ENCODE assay signal across 6 cellular contexts in genomic region chr2:74527741-74528140, GRCh38. TPM values are rescaled to one million over a fixed set of nuclear protein-coding genes. Genes with fewer than 3 reads are reported as not detected.
DNase-seq lines count a peak whose midpoint lies in the region; ATAC-seq, FAIRE-seq and TF ChIP-seq lines count a peak whose summit lies in the region.
"Had no signal": no experiment of that assay in that cellular context is flagged by ENCODE, and none has a peak within 500 bp of the region (broad histone marks: within the 10 kb centered on the region; RNA-seq: fewer than 3 reads in every experiment).

No MANE protein-coding gene starts in this region.

- H3K4me3 ChIP-seq in HepG2 (replicated peaks in 1 of 3; ENCODE audit: insufficient read depth in 1 of 3, low read depth in 2 of 3, low read length in 3 of 3) (peak overlapping the region; percentile 84 to 100 (median 100); a peak in 2 of 6 replicates), right lobe of liver (no peak overlapping the region)

- TF ChIP-seq EP300 in HepG2 (IDR thresholded peaks at IDR 0.05; ENCODE audit: low read depth in 2 of 2, low read length in 2 of 2) (no peak), HepG2 (CRISPR knock-in tag; IDR thresholded peaks at IDR 0.05; ENCODE audit: borderline replicate concordance) (no peak)

- in situ Hi-C loops in HepG2 (cut with HindIII; ENCODE audit: extremely low pct_ligation_motif_present, low pct_unique_long_range_greater_than_20kb), result no loop called here

- 93% methylated on average over 9 of the region's 9 CpGs for WGBS in HepG2 (ENCODE audit: low lambda C conversion rate)
- 94% methylated on average over 6 of the region's 9 CpGs for WGBS in right lobe of liver (ENCODE audit: insufficient coverage, low coverage, low lambda C conversion rate, missing lambda C conversion rate)

- no peak for ATAC-seq in HepG2
- no peak for ATAC-seq in right lobe of liver
- ATAC-seq in stimulated activated naive CD8-positive, alpha-beta T cell treated with anti-CD3 and anti-CD28 coated beads, Interleukin-15, amount 100 ng/mL, for 72 hours, result no peak

- no peaks in the 10 kb centered on the region for H4K20me1 ChIP-seq in HepG2 (ENCODE audit: insufficient read depth, low read length)

- peaks cover 23 to 37% of the 10 kb centered on the region in 2 experiments for H3K36me3 ChIP-seq in HepG2 (replicated peaks in 1 of 2; ENCODE audit: control insufficient read depth in 1 of 2, insufficient read depth in 2 of 2, low read length in 2 of 2)
- H3K36me3 ChIP-seq in right lobe of liver, result peaks cover 0 to 22% (median 9%) of the 10 kb centered on the region in 4 donors

- H3K4me1 ChIP-seq in HepG2 (ENCODE audit: insufficient read depth, low read length) (peaks cover 69% of the 10 kb centered on the region), right lobe of liver (peaks cover 0 to 19% (median 6%) of the 10 kb centered on the region in 4 donors)

- peak overlapping the region; percentile 84 to 99 for H3K4me3 Mint-ChIP-seq in stimulated activated naive CD8-positive, alpha-beta T cell treated with anti-CD3 and anti-CD28 coated beads, Interleukin-15, amount 100 ng/mL, for 72 hours
- no peak overlapping the region for H3K4me3 Mint-ChIP-seq in CD14-positive monocyte

- peaks cover 0 to 7% of the 10 kb centered on the region in 2 donors for H3K9me3 Mint-ChIP-seq in stimulated activated naive CD8-positive, alpha-beta T cell treated with anti-CD3 and anti-CD28 coated beads, Interleukin-15, amount 100 ng/mL, for 72 hours
- H3K9me3 Mint-ChIP-seq in CD14-positive monocyte, result peaks cover 0 to 8% (median 0%) of the 10 kb centered on the region in 7 donors

- H3K9ac ChIP-seq in HepG2 (ENCODE audit: insufficient read depth, low read depth, low read length), result peak overlapping the region; percentile 99; the same call in 1 of the 2 replicates

- peaks cover 50% of the 10 kb centered on the region for H3K79me2 ChIP-seq in HepG2 (ENCODE audit: insufficient read depth, low read length)

- H3K27ac Mint-ChIP-seq in stimulated activated naive CD8-positive, alpha-beta T cell treated with anti-CD3 and anti-CD28 coated beads, Interleukin-15, amount 100 ng/mL, for 72 hours, result no peak overlapping the region
- H3K27ac Mint-ChIP-seq in CD14-positive monocyte, result peak overlapping the region in 3 of 7 donors; percentile 22 to 64 (median 30)

- CTCF ChIA-PET in HepG2 (lab: Yijun Ruan, JAX; ENCODE audit: low intra/inter-chr PET ratio, low total read pairs), result no interaction called here

- peaks cover 53% of the 10 kb centered on the region for H3K4me1 Mint-ChIP-seq in stimulated activated naive CD8-positive, alpha-beta T cell treated with anti-CD3 and anti-CD28 coated beads, Interleukin-15, amount 100 ng/mL, for 72 hours
- H3K4me1 Mint-ChIP-seq in CD14-positive monocyte, result peaks cover 42% of the 10 kb centered on the region

- POLR2A ChIA-PET in HepG2 (lab: Yijun Ruan, JAX), result interaction anchor here (2.5 to 5.9 kb wide), 4 partner anchors 23 to 88 kb away, joined by 9 to 135 read pairs (median 84); partner anchors contain the start of genes CCDC142, LBX2, PCGF1 and TTC31

- H3K4me2 ChIP-seq in HepG2 (ENCODE audit: low read depth, low read length), result peak overlapping the region; percentile 94

- no peak for TF ChIP-seq CTCF in HepG2 (CRISPR knock-in tag; IDR thresholded peaks at IDR 0.05)
- TF ChIP-seq CTCF in right lobe of liver (IDR thresholded peaks at IDR 0.05), result no peak
- TF ChIP-seq CTCF in CD14-positive monocyte (IDR thresholded peaks at IDR 0.05), result no peak

- no peak for TF ChIP-seq RAD21 in HepG2 (CRISPR knock-in tag; IDR thresholded peaks at IDR 0.05)

- no peak for DNase-seq in HepG2 (ENCODE audit: low spot score)
- DNase-seq in right lobe of liver, result no peak
- no peak for DNase-seq in stimulated activated naive CD8-positive, alpha-beta T cell treated with anti-CD3 and anti-CD28 coated beads, Interleukin-15, amount 100 ng/mL, for 72 hours
- DNase-seq in CD14-positive monocyte (ENCODE audit: low spot score), result no peak
- DNase-seq: C1 segment of cervical spinal cord had no signal

- H3K27me3 ChIP-seq in HepG2 (ENCODE audit: control insufficient read depth in 1 of 2, insufficient read depth in 2 of 2, low read length in 2 of 2), result no peaks in the 10 kb centered on the region; a peak in 1 of 5 replicates
- H3K27me3 ChIP-seq in right lobe of liver, result no peaks in the 10 kb centered on the region

- H3K27me3 Mint-ChIP-seq in stimulated activated naive CD8-positive, alpha-beta T cell treated with anti-CD3 and anti-CD28 coated beads, Interleukin-15, amount 100 ng/mL, for 72 hours, result no peaks in the 10 kb centered on the region
- peaks cover 2 to 8% (median 7%) of the 10 kb centered on the region in 3 donors for H3K27me3 Mint-ChIP-seq in CD14-positive monocyte (ENCODE audit: low read depth in 3 of 3)

- TSS peak; percentile 49 for BruUV-seq in HepG2 (replicated peaks; lab: Mats Ljungman, UMichigan)

- H3K36me3 Mint-ChIP-seq in CD14-positive monocyte, result peaks cover 28 to 41% of the 10 kb centered on the region in 2 donors

- TF ChIP-seq POLR2A in HepG2 (IDR thresholded peaks at IDR 0.05; ENCODE audit: insufficient read depth in 1 of 2, low read depth in 2 of 2, low read length in 2 of 2), result no peak
- TF ChIP-seq POLR2A in right lobe of liver (IDR thresholded peaks at IDR 0.05), result no peak

- no peak for FAIRE-seq in HepG2 (lab: Jason Lieb, UNC)

- no peak overlapping the region for H2AFZ ChIP-seq in HepG2 (ENCODE audit: low read length)

- H3K27ac ChIP-seq in HepG2 (ENCODE audit: extremely low read length, insufficient read depth, low read length) (peak overlapping the region; percentile 95), right lobe of liver (no peak overlapping the region)

- H3K9me3 ChIP-seq in HepG2 (ENCODE audit: low read length) (no peaks in the 10 kb centered on the region), right lobe of liver (no peaks in the 10 kb centered on the region)

- intact Hi-C loops in HepG2 (cut with micrococcal nuclease; ENCODE audit: unreplicated experiment), result loop anchor here (2.0 kb wide), 1 partner anchor 69 kb away; the partner anchor contains the start of gene WBP1
- intact Hi-C loops in right lobe of liver (cut with DNase I), result loop anchor here in 1 of 2 donors (5.0 kb wide), 1 partner anchor 40 kb away; no protein-coding TSS in a partner anchor
- intact Hi-C loops in CD14-positive monocyte (cut with micrococcal nuclease), result loop anchor here (2.0 to 5.0 kb wide), 3 partner anchors 45 to 70 kb away; partner anchors contain the start of genes CCDC142 (in 2 of the 2), INO80B (in 2 of the 2), TTC31 (in 2 of the 2) and WBP1 (in 2 of the 2)

RNA-seq across cellular contexts. Expression of gene DQX1, which starts 1.7 kb away (rescaled TPM):
- 23.9 and 27.6 TPM in 2 replicates for total RNA-seq in HepG2 (2016; rRNA removed; fragmentation: Illumina TruSeq; extraction: Trizol)
- 2.6 and 3.3 TPM in 2 replicates for total RNA-seq in HepG2 (2016; cell fraction: cytosol; rRNA removed; fragmentation: Illumina TruSeq; extraction: Trizol; ENCODE audit: low read depth)
- total RNA-seq in HepG2 (2016; cell fraction: insoluble cytoplasmic fraction; rRNA removed; fragmentation: Illumina TruSeq; extraction: Trizol), result 22.2 and 26.8 TPM in 2 replicates
- 5.5 and 6.0 TPM in 2 replicates for total RNA-seq in HepG2 (2016; cell fraction: membrane; rRNA removed; fragmentation: Illumina TruSeq; extraction: Trizol)
- 33.6 and 38.9 TPM in 2 replicates for total RNA-seq in HepG2 (2016; cell fraction: nucleus; rRNA removed; fragmentation: Illumina TruSeq; extraction: Trizol)
- polyA plus RNA-seq in HepG2 (2011; rRNA removed), result 72.9 and 89.8 TPM in 2 replicates
- 26.2 and 34.1 TPM in 2 replicates for polyA plus RNA-seq in HepG2 (2011; cell fraction: cytosol; rRNA removed)
- polyA plus RNA-seq in HepG2 (2011; cell fraction: nucleus; rRNA removed), result 328 and 444 TPM in 2 replicates
- 18.7 and 45.3 TPM in 2 replicates for polyA plus RNA-seq in HepG2 (2012)
- polyA plus RNA-seq in HepG2 (2016; cell fraction: cytosol; fragmentation: Illumina TruSeq; extraction: Trizol; ENCODE audit: low read depth), result 1.8 and 2.4 TPM in 2 replicates
- 24.5 and 26.6 TPM in 2 replicates for polyA plus RNA-seq in HepG2 (2016; cell fraction: insoluble cytoplasmic fraction; fragmentation: Illumina TruSeq; extraction: Trizol; ENCODE audit: low read depth)
- 3.1 and 3.3 TPM in 2 replicates for polyA plus RNA-seq in HepG2 (2016; cell fraction: membrane; fragmentation: Illumina TruSeq; extraction: Trizol; ENCODE audit: low read depth)
- 74.4 and 79.7 TPM in 2 replicates for polyA plus RNA-seq in HepG2 (2016; cell fraction: nucleus; fragmentation: Illumina TruSeq; extraction: Trizol; ENCODE audit: insufficient read depth, low read depth)
- 0.37 and 58.7 TPM in 2 replicates for polyA minus RNA-seq in HepG2 (2011; rRNA and poly(A)+ RNA removed; ENCODE audit: low replicate concordance)
- 15.7 and 18.8 TPM in 2 replicates for polyA minus RNA-seq in HepG2 (2011; cell fraction: cytosol; rRNA and poly(A)+ RNA removed)
- polyA minus RNA-seq in HepG2 (2011; cell fraction: nucleus; rRNA and poly(A)+ RNA removed), result 68.4 and 72.2 TPM in 2 replicates
- not detected for total RNA-seq in right lobe of liver
- not detected for polyA plus RNA-seq in CD14-positive monocyte
- total RNA-seq: posterior vena cava had no signal

RNA-seq across cellular contexts. Expression of gene AUP1, which starts 1.8 kb away (rescaled TPM):
- total RNA-seq in HepG2 (2016; rRNA removed; fragmentation: Illumina TruSeq; extraction: Trizol) (67.0 and 174 TPM in 2 replicates), right lobe of liver (100 to 1,000 TPM in 1 of 6 experiments, 10 to 100 TPM in 5; 64.6 to 109 (median 80.4) TPM)
- total RNA-seq in HepG2 (2016; cell fraction: cytosol; rRNA removed; fragmentation: Illumina TruSeq; extraction: Trizol; ENCODE audit: low read depth), result 95.5 and 114 TPM in 2 replicates
- total RNA-seq in HepG2 (2016; cell fraction: insoluble cytoplasmic fraction; rRNA removed; fragmentation: Illumina TruSeq; extraction: Trizol), result 65.6 and 181 TPM in 2 replicates
- 120 and 144 TPM in 2 replicates for total RNA-seq in HepG2 (2016; cell fraction: membrane; rRNA removed; fragmentation: Illumina TruSeq; extraction: Trizol)
- 197 and 227 TPM in 2 replicates for total RNA-seq in HepG2 (2016; cell fraction: nucleus; rRNA removed; fragmentation: Illumina TruSeq; extraction: Trizol)
- polyA plus RNA-seq in HepG2 (2011; rRNA removed) (267 and 291 TPM in 2 replicates), CD14-positive monocyte (100 to 1,000 TPM; 130 to 149 TPM)
- polyA plus RNA-seq in HepG2 (2011; cell fraction: cytosol; rRNA removed), result 214 and 249 TPM in 2 replicates
- polyA plus RNA-seq in HepG2 (2011; cell fraction: nucleus; rRNA removed), result 1,050 and 1,263 TPM in 2 replicates
- 138 and 140 TPM in 2 replicates for polyA plus RNA-seq in HepG2 (2012)
- polyA plus RNA-seq in HepG2 (2016; cell fraction: cytosol; fragmentation: Illumina TruSeq; extraction: Trizol; ENCODE audit: low read depth), result 118 and 134 TPM in 2 replicates
- polyA plus RNA-seq in HepG2 (2016; cell fraction: insoluble cytoplasmic fraction; fragmentation: Illumina TruSeq; extraction: Trizol; ENCODE audit: low read depth), result 70.3 and 84.7 TPM in 2 replicates
- polyA plus RNA-seq in HepG2 (2016; cell fraction: membrane; fragmentation: Illumina TruSeq; extraction: Trizol; ENCODE audit: low read depth), result 127 and 139 TPM in 2 replicates
- 543 and 555 TPM in 2 replicates for polyA plus RNA-seq in HepG2 (2016; cell fraction: nucleus; fragmentation: Illumina TruSeq; extraction: Trizol; ENCODE audit: insufficient read depth, low read depth)
- polyA minus RNA-seq in HepG2 (2011; rRNA and poly(A)+ RNA removed; ENCODE audit: low replicate concordance), result 211 and 273 TPM in 2 replicates
- 79.8 and 82.9 TPM in 2 replicates for polyA minus RNA-seq in HepG2 (2011; cell fraction: cytosol; rRNA and poly(A)+ RNA removed)
- 199 and 204 TPM in 2 replicates for polyA minus RNA-seq in HepG2 (2011; cell fraction: nucleus; rRNA and poly(A)+ RNA removed)

RNA-seq across cellular contexts. Expression of gene HTRA2, which starts 2.0 kb away (rescaled TPM):
- total RNA-seq in HepG2 (2016; rRNA removed; fragmentation: Illumina TruSeq; extraction: Trizol) (37.0 and 47.7 TPM in 2 replicates), right lobe of liver (10 to 100 TPM; 12.3 to 20.3 (median 15.2) TPM)
- total RNA-seq in HepG2 (2016; cell fraction: cytosol; rRNA removed; fragmentation: Illumina TruSeq; extraction: Trizol; ENCODE audit: low read depth), result 13.0 and 16.0 TPM in 2 replicates
- 32.1 and 51.7 TPM in 2 replicates for total RNA-seq in HepG2 (2016; cell fraction: insoluble cytoplasmic fraction; rRNA removed; fragmentation: Illumina TruSeq; extraction: Trizol)
- 24.9 and 25.2 TPM in 2 replicates for total RNA-seq in HepG2 (2016; cell fraction: membrane; rRNA removed; fragmentation: Illumina TruSeq; extraction: Trizol)
- total RNA-seq in HepG2 (2016; cell fraction: nucleus; rRNA removed; fragmentation: Illumina TruSeq; extraction: Trizol), result 34.3 and 38.8 TPM in 2 replicates
- polyA plus RNA-seq in HepG2 (2011; rRNA removed) (50.3 and 56.1 TPM in 2 replicates), CD14-positive monocyte (10 to 100 TPM; 11.3 to 15.0 TPM)
- 53.8 and 61.4 TPM in 2 replicates for polyA plus RNA-seq in HepG2 (2011; cell fraction: cytosol; rRNA removed)
- 92.9 and 109 TPM in 2 replicates for polyA plus RNA-seq in HepG2 (2011; cell fraction: nucleus; rRNA removed)
- polyA plus RNA-seq in HepG2 (2012), result 40.6 and 45.3 TPM in 2 replicates
- polyA plus RNA-seq in HepG2 (2016; cell fraction: cytosol; fragmentation: Illumina TruSeq; extraction: Trizol; ENCODE audit: low read depth), result 12.6 and 14.4 TPM in 2 replicates
- polyA plus RNA-seq in HepG2 (2016; cell fraction: insoluble cytoplasmic fraction; fragmentation: Illumina TruSeq; extraction: Trizol; ENCODE audit: low read depth), result 35.6 and 37.4 TPM in 2 replicates
- polyA plus RNA-seq in HepG2 (2016; cell fraction: membrane; fragmentation: Illumina TruSeq; extraction: Trizol; ENCODE audit: low read depth), result 20.3 and 20.9 TPM in 2 replicates
- 59.5 and 59.8 TPM in 2 replicates for polyA plus RNA-seq in HepG2 (2016; cell fraction: nucleus; fragmentation: Illumina TruSeq; extraction: Trizol; ENCODE audit: insufficient read depth, low read depth)
- 72.4 and 106 TPM in 2 replicates for polyA minus RNA-seq in HepG2 (2011; rRNA and poly(A)+ RNA removed; ENCODE audit: low replicate concordance)
- polyA minus RNA-seq in HepG2 (2011; cell fraction: cytosol; rRNA and poly(A)+ RNA removed), result 20.8 and 28.5 TPM in 2 replicates
- polyA minus RNA-seq in HepG2 (2011; cell fraction: nucleus; rRNA and poly(A)+ RNA removed), result 35.9 and 51.6 TPM in 2 replicates

RNA-seq across cellular contexts. Expression of gene TLX2, which starts 13.5 kb away (rescaled TPM):
- total RNA-seq in HepG2 (2016; rRNA removed; fragmentation: Illumina TruSeq; extraction: Trizol) (0.20 TPM in 1 of 2 replicates, not detected in the other), right lobe of liver (not detected)
- total RNA-seq in HepG2 (2016; cell fraction: cytosol; rRNA removed; fragmentation: Illumina TruSeq; extraction: Trizol; ENCODE audit: low read depth), result 0.10 and 0.26 TPM in 2 replicates
- 0.28 TPM in 1 of 2 replicates, not detected in the other for total RNA-seq in HepG2 (2016; cell fraction: insoluble cytoplasmic fraction; rRNA removed; fragmentation: Illumina TruSeq; extraction: Trizol)
- 0.28 TPM in 1 of 2 replicates, not detected in the other for total RNA-seq in HepG2 (2016; cell fraction: membrane; rRNA removed; fragmentation: Illumina TruSeq; extraction: Trizol)
- total RNA-seq in HepG2 (2016; cell fraction: nucleus; rRNA removed; fragmentation: Illumina TruSeq; extraction: Trizol), result not detected in 2 replicates
- polyA plus RNA-seq in HepG2 (2011; rRNA removed) (0.05 and 0.09 TPM in 2 replicates), CD14-positive monocyte (not detected)
- 0.10 and 0.17 TPM in 2 replicates for polyA plus RNA-seq in HepG2 (2011; cell fraction: cytosol; rRNA removed)
- polyA plus RNA-seq in HepG2 (2011; cell fraction: nucleus; rRNA removed), result 0.35 and 0.92 TPM in 2 replicates
- 4.1 and 5.8 TPM in 2 replicates for polyA plus RNA-seq in HepG2 (2012)
- polyA plus RNA-seq in HepG2 (2016; cell fraction: cytosol; fragmentation: Illumina TruSeq; extraction: Trizol; ENCODE audit: low read depth), result 0.09 and 0.26 TPM in 2 replicates
- polyA plus RNA-seq in HepG2 (2016; cell fraction: insoluble cytoplasmic fraction; fragmentation: Illumina TruSeq; extraction: Trizol; ENCODE audit: low read depth), result 0.26 TPM in 1 of 2 replicates, not detected in the other
- polyA plus RNA-seq in HepG2 (2016; cell fraction: membrane; fragmentation: Illumina TruSeq; extraction: Trizol; ENCODE audit: low read depth), result 0.62 TPM in 1 of 2 replicates, not detected in the other
- polyA plus RNA-seq in HepG2 (2016; cell fraction: nucleus; fragmentation: Illumina TruSeq; extraction: Trizol; ENCODE audit: insufficient read depth, low read depth), result 0.66 TPM in 1 of 2 replicates, not detected in the other
- not detected in 2 replicates for polyA minus RNA-seq in HepG2 (2011; rRNA and poly(A)+ RNA removed; ENCODE audit: low replicate concordance)
- not detected in 2 replicates for polyA minus RNA-seq in HepG2 (2011; cell fraction: cytosol; rRNA and poly(A)+ RNA removed)
- polyA minus RNA-seq in HepG2 (2011; cell fraction: nucleus; rRNA and poly(A)+ RNA removed), result not detected in 2 replicates
- total RNA-seq: posterior vena cava had no signal

RNA-seq across cellular contexts. Expression of gene PCGF1, which starts 20.2 kb away (rescaled TPM):
- total RNA-seq in HepG2 (2016; rRNA removed; fragmentation: Illumina TruSeq; extraction: Trizol) (14.2 and 20.4 TPM in 2 replicates), right lobe of liver (10 to 100 TPM in 5 of 6 experiments, 1 to 10 TPM in 1; 9.6 to 17.5 (median 13.3) TPM)
- 37.5 and 42.0 TPM in 2 replicates for total RNA-seq in HepG2 (2016; cell fraction: cytosol; rRNA removed; fragmentation: Illumina TruSeq; extraction: Trizol; ENCODE audit: low read depth)
- total RNA-seq in HepG2 (2016; cell fraction: insoluble cytoplasmic fraction; rRNA removed; fragmentation: Illumina TruSeq; extraction: Trizol), result 15.5 and 15.6 TPM in 2 replicates
- total RNA-seq in HepG2 (2016; cell fraction: membrane; rRNA removed; fragmentation: Illumina TruSeq; extraction: Trizol), result 29.0 and 31.0 TPM in 2 replicates
- 16.2 and 22.2 TPM in 2 replicates for total RNA-seq in HepG2 (2016; cell fraction: nucleus; rRNA removed; fragmentation: Illumina TruSeq; extraction: Trizol)
- polyA plus RNA-seq in HepG2 (2011; rRNA removed) (22.6 and 22.7 TPM in 2 replicates), CD14-positive monocyte (10 to 100 TPM; 18.0 to 20.5 TPM)
- polyA plus RNA-seq in HepG2 (2011; cell fraction: cytosol; rRNA removed), result 19.8 and 22.8 TPM in 2 replicates
- polyA plus RNA-seq in HepG2 (2011; cell fraction: nucleus; rRNA removed), result 37.4 and 90.3 TPM in 2 replicates
- polyA plus RNA-seq in HepG2 (2012), result 14.2 and 15.2 TPM in 2 replicates
- 20.8 and 23.0 TPM in 2 replicates for polyA plus RNA-seq in HepG2 (2016; cell fraction: cytosol; fragmentation: Illumina TruSeq; extraction: Trizol; ENCODE audit: low read depth)
- polyA plus RNA-seq in HepG2 (2016; cell fraction: insoluble cytoplasmic fraction; fragmentation: Illumina TruSeq; extraction: Trizol; ENCODE audit: low read depth), result 13.9 and 16.9 TPM in 2 replicates
- polyA plus RNA-seq in HepG2 (2016; cell fraction: membrane; fragmentation: Illumina TruSeq; extraction: Trizol; ENCODE audit: low read depth), result 18.0 and 18.6 TPM in 2 replicates
- 44.9 and 46.7 TPM in 2 replicates for polyA plus RNA-seq in HepG2 (2016; cell fraction: nucleus; fragmentation: Illumina TruSeq; extraction: Trizol; ENCODE audit: insufficient read depth, low read depth)
- polyA minus RNA-seq in HepG2 (2011; rRNA and poly(A)+ RNA removed; ENCODE audit: low replicate concordance), result 19.3 and 42.8 TPM in 2 replicates
- 14.1 and 14.9 TPM in 2 replicates for polyA minus RNA-seq in HepG2 (2011; cell fraction: cytosol; rRNA and poly(A)+ RNA removed)
- 22.8 and 25.0 TPM in 2 replicates for polyA minus RNA-seq in HepG2 (2011; cell fraction: nucleus; rRNA and poly(A)+ RNA removed)

Comparison
In these comparisons a context has a peak if more than half of its experiments do, and no peak if none do; other contexts are left out.
1. H3K4me3 ChIP-seq: peak in HepG2 (3 of 3); none in right lobe of liver (0 of 3).
2. H3K4me3 Mint-ChIP-seq: peak in stimulated activated naive CD8-positive, alpha-beta T cell treated with anti-CD3 and anti-CD28 coated beads, Interleukin-15, amount 100 ng/mL, for 72 hours (2 of 2); none in CD14-positive monocyte (0 of 2).